In the genomic region with DNA sequence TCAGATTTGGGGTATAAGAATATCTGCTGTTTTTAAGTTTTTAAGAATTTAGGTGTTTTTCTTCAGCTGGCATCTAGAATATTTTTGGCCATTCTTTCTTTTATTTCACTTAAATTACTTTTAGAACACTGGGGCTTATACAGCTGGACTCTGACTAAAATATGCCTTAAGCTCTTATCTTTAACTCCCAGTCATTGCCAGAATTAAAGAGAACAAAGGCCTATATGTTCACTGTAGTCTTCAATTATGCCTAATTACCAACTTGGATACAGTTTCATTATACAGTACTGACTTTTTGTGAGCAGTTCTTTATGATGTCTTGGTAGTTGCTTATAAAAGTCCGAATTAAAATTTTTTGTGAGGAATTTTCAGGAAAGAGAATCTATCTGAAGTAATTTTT, we compare ENCODE assay signal across 22 cellular contexts.
"Had no signal": no experiment of that assay in that cellular context is flagged by ENCODE, and none has a peak within 500 bp of the region (broad histone marks: within the 10 kb centered on the region; RNA-seq: fewer than 3 reads in every experiment).

No MANE protein-coding gene starts in this region.

- H3K4me1 Mint-ChIP-seq: activated CD8-positive, alpha-beta memory T cell treated with anti-CD3 and anti-CD28 coated beads, Interleukin-2, amount 10 ng/mL, durations not matched to agents 7 days and 5 days; activated naive CD4-positive, alpha-beta T cell treated with anti-CD3 and anti-CD28 coated beads, Interleukin-2, amount 50 U/mL, for 24 hours had no signal

- DNase-seq: activated CD4-positive, alpha-beta T cell treated with anti-CD3 and anti-CD28 coated beads for 48 hours; activated CD4-positive, alpha-beta T cell treated with anti-CD3 and anti-CD28 coated beads, Interleukin-2, amount 50 U/mL, for 48 hours; activated CD8-positive, alpha-beta memory T cell treated with anti-CD3 and anti-CD28 coated beads, Interleukin-2, amount 10 ng/mL, durations not matched to agents 7 days and 5 days; activated effector memory CD4-positive, alpha-beta T cell treated with Interleukin-2 at 50 U/mL for 16 hours; activated naive CD4-positive, alpha-beta T cell; activated T-cell treated with anti-CD3 and anti-CD28 coated beads, Interleukin-2, amount 50 U/mL, for 24 hours; body of pancreas; central memory CD4-positive, alpha-beta T cell; Kasumi-1; KBM-7; NCI-H1694 treated with DMSO at 0.1 percent for 48 hours; NCI-H2029 treated with DMSO at 0.1 percent for 48 hours; NCI-H2171; NCI-H2227 treated with DMSO at 0.1 percent for 48 hours; NCI-H446 treated with DMSO at 0.1 percent for 48 hours; NCI-H524 treated with DMSO at 0.1 percent for 48 hours; NCI-H82; NK-92 treated with Interleukin-12 subunit alpha and Interleukin-12 subunit beta, amount 100 ng/mL, for 24 hours; SHP77 treated with DMSO at 0.1 percent for 48 hours had no signal

- H3K4me3 Mint-ChIP-seq: activated CD8-positive, alpha-beta memory T cell treated with anti-CD3 and anti-CD28 coated beads, Interleukin-2, amount 10 ng/mL, durations not matched to agents 7 days and 5 days; activated naive CD4-positive, alpha-beta T cell treated with anti-CD3 and anti-CD28 coated beads, Interleukin-2, amount 50 U/mL, for 24 hours; activated T-cell treated with anti-CD3 and anti-CD28 coated beads, Interleukin-2, amount 50 U/mL, for 24 hours; activated T-helper 1 cell treated with anti-CD3 and anti-CD28 coated beads, Interleukin-12 subunit alpha, Interleukin-12 subunit beta, Interleukin-2, Interleukin-4 antibody, amounts not matched to agents 30 ng/mL and 10 ng/mL and 1 ng/mL, durations not matched to agents 14 hours and 24 hours and 36 hours; T-helper 1 cell treated with Interleukin-12 subunit alpha and Interleukin-12 subunit beta and Interleukin-4 antibody, amounts not matched to agents 30 μg/mL and 1 μg/mL, for 36 hours had no signal

- ATAC-seq: activated CD8-positive, alpha-beta memory T cell treated with anti-CD3 and anti-CD28 coated beads, Interleukin-2, amount 10 ng/mL, durations not matched to agents 7 days and 5 days; body of pancreas had no signal

- H3K27ac Mint-ChIP-seq: activated CD8-positive, alpha-beta memory T cell treated with anti-CD3 and anti-CD28 coated beads, Interleukin-2, amount 10 ng/mL, durations not matched to agents 7 days and 5 days; activated naive CD4-positive, alpha-beta T cell treated with anti-CD3 and anti-CD28 coated beads, Interleukin-2, amount 50 U/mL, for 24 hours; activated T-cell treated with anti-CD3 and anti-CD28 coated beads, Interleukin-2, amount 50 U/mL, for 24 hours; activated T-helper 1 cell treated with anti-CD3 and anti-CD28 coated beads, Interleukin-12 subunit alpha, Interleukin-12 subunit beta, Interleukin-2, Interleukin-4 antibody, amounts not matched to agents 30 ng/mL and 10 ng/mL and 1 ng/mL, durations not matched to agents 14 hours and 24 hours and 36 hours; T-helper 1 cell treated with Interleukin-12 subunit alpha and Interleukin-12 subunit beta and Interleukin-4 antibody, amounts not matched to agents 30 μg/mL and 1 μg/mL, for 36 hours had no signal

- H3K9me3 Mint-ChIP-seq: activated naive CD4-positive, alpha-beta T cell treated with anti-CD3 and anti-CD28 coated beads, Interleukin-2, amount 50 U/mL, for 24 hours; activated T-cell treated with anti-CD3 and anti-CD28 coated beads, Interleukin-2, amount 50 U/mL, for 24 hours; activated T-helper 1 cell treated with anti-CD3 and anti-CD28 coated beads, Interleukin-12 subunit alpha, Interleukin-12 subunit beta, Interleukin-2, Interleukin-4 antibody, amounts not matched to agents 30 ng/mL and 10 ng/mL and 1 ng/mL, durations not matched to agents 14 hours and 24 hours and 36 hours; T-helper 1 cell treated with Interleukin-12 subunit alpha and Interleukin-12 subunit beta and Interleukin-4 antibody, amounts not matched to agents 30 μg/mL and 1 μg/mL, for 36 hours had no signal

- H3K27me3 Mint-ChIP-seq: activated CD8-positive, alpha-beta memory T cell treated with anti-CD3 and anti-CD28 coated beads, Interleukin-2, amount 10 ng/mL, durations not matched to agents 7 days and 5 days; activated naive CD4-positive, alpha-beta T cell treated with anti-CD3 and anti-CD28 coated beads, Interleukin-2, amount 50 U/mL, for 24 hours; activated T-cell treated with anti-CD3 and anti-CD28 coated beads, Interleukin-2, amount 50 U/mL, for 24 hours had no signal
